In the genomic region with DNA sequence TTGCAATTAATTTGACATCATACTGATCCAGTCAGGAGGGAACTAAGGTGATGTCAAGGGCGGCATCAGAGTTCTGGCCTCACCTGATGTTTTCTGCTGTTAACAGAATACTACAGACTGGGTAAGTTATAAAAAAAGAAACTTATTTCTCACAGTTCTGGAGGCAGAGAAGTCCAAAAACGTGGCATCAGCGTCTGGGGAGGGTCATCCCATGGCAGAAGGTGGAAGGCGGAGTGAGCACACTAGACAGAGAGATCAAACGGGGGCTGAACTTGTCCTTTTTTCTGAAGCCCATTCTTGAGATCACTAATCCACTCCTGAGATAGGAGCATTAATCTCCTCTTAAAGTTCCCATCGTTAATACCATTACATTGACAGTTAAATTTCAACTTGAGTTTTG, we compare ENCODE assay signal across 2 cellular contexts.
TF ChIP-seq lines count a peak whose summit lies in the region.

No MANE protein-coding gene starts in this region.

TF ChIP-seq in HepG2, 621 proteins besides CTCF, POLR2A, EP300 and RAD21:
- TF ChIP-seq ZNF564 (CRISPR knock-in tag; IDR thresholded peaks at IDR 0.05) = peak; percentile 94
- TF ChIP-seq, protein P1, sequence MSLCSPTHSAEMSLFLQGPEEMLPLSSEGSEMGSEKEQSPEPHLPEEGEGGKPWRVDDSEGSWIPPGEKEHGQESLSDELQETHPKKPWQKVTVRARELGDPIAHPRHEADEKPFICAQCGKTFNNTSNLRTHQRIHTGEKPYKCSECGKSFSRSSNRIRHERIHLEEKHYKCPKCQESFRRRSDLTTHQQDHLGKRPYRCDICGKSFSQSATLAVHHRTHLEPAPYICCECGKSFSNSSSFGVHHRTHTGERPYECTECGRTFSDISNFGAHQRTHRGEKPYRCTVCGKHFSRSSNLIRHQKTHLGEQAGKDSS (CRISPR knock-in tag; IDR thresholded peaks at IDR 0.05; ENCODE audit: borderline replicate concordance, low read depth) = no peak
- TF ChIP-seq FOXO4 (CRISPR knock-in tag; conservative IDR thresholded peaks at IDR 0.05) = no peak

TF ChIP-seq in K562, 482 proteins besides CTCF, POLR2A, EP300 and RAD21:
- TF ChIP-seq PYGO2 (tag; IDR thresholded peaks at IDR 0.05) = no peak
- TF ChIP-seq, protein P2, sequence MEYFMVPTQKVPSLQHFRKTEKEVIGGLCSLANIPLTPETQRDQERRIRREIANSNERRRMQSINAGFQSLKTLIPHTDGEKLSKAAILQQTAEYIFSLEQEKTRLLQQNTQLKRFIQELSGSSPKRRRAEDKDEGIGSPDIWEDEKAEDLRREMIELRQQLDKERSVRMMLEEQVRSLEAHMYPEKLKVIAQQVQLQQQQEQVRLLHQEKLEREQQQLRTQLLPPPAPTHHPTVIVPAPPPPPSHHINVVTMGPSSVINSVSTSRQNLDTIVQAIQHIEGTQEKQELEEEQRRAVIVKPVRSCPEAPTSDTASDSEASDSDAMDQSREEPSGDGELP (CRISPR knock-in tag; IDR thresholded peaks at IDR 0.05; ENCODE audit: borderline replicate concordance) = no peak
